In genomic region chr2:143792602-143793001, GRCh38 we compare ENCODE assay signal across 17 cellular contexts.
"Had no signal": no experiment of that assay in that cellular context is flagged by ENCODE, and none has a peak within 500 bp of the region (broad histone marks: within the 10 kb centered on the region; RNA-seq: fewer than 3 reads in every experiment).

No MANE protein-coding gene starts in this region.

- H3K27ac ChIP-seq: esophagus squamous epithelium, gastroesophageal sphincter, spleen, testis, tibial nerve, upper lobe of right lung, vagina had no signal

- H3K36me3 ChIP-seq: esophagus squamous epithelium, gastroesophageal sphincter, spleen, tibial nerve, upper lobe of right lung, vagina had no signal

- DNase-seq: esophagus squamous epithelium; foreskin fibroblast; glutamatergic neuron; islet precursor cell; mammary epithelial cell; naive thymus-derived CD8-positive, alpha-beta T cell; spleen; stimulated activated CD4-positive, alpha-beta T cell treated with anti-CD3 and anti-CD28 coated beads, Interleukin-15, amount 100 ng/mL, for 24 hours; stimulated activated CD4-positive, alpha-beta T cell treated with anti-CD3 and anti-CD28 coated beads, Interleukin-1b, Interleukin-23, amount 100 ng/mL, for 48 hours; stimulated activated CD4-positive, alpha-beta T cell treated with anti-CD3 and anti-CD28 coated beads, Interleukin-4, amount 100 ng/mL, for 24 hours; stimulated activated naive B cell treated with anti-CD40 and anti-IgM and Interleukin-4, amounts not matched to agents 10 μg/mL and 1 μg/mL and 100 μg/mL, for 72 hours; stimulated activated naive CD8-positive, alpha-beta T cell treated with anti-CD3 and anti-CD28 coated beads, Interleukin-15, amount 100 ng/mL, for 72 hours; testis; upper lobe of right lung had no signal

- H3K27me3 ChIP-seq: esophagus squamous epithelium, gastroesophageal sphincter, spleen, testis, tibial nerve, upper lobe of right lung, vagina had no signal

- H3K4me1 ChIP-seq: esophagus squamous epithelium, gastroesophageal sphincter, spleen, testis, tibial nerve, upper lobe of right lung, vagina had no signal

- H3K9me3 ChIP-seq: esophagus squamous epithelium, gastroesophageal sphincter, spleen, testis, upper lobe of right lung, vagina had no signal

- H3K4me3 ChIP-seq: esophagus squamous epithelium, gastroesophageal sphincter, spleen, testis, tibial nerve, upper lobe of right lung, vagina had no signal
